ENCODE assay signal across 8 cellular contexts in genomic region chr9:125255781-125256391, GRCh38. TPM values are rescaled to one million over a fixed set of nuclear protein-coding genes. Genes with fewer than 3 reads are reported as not detected.
DNase-seq lines count a peak whose midpoint lies in the region; ATAC-seq and TF ChIP-seq lines count a peak whose summit lies in the region.

No MANE protein-coding gene starts in this region.

- intact Hi-C loops in psoas muscle (cut with DNase I) = loop anchor here (2.0 to 5.0 kb wide), 2 partner anchors 116 to 119 kb away; no protein-coding TSS in a partner anchor

- no peaks in the 10 kb centered on the region for H3K9me3 Mint-ChIP-seq in activated naive CD4-positive, alpha-beta T cell treated with anti-CD3 and anti-CD28 coated beads, Interleukin-2, amount 10 ng/mL, durations not matched to agents 7 days and 5 days

- DNase-seq in activated naive CD4-positive, alpha-beta T cell treated with anti-CD3 and anti-CD28 coated beads, Interleukin-2, amount 10 ng/mL, durations not matched to agents 7 days and 5 days = peak; percentile 45
- DNase-seq in activated naive CD4-positive, alpha-beta T cell treated with Interleukin-2 at 50 U/mL for 16 hours = no peak
- DNase-seq in NCI-H1694 treated with DMSO at 0.1 percent for 48 hours (lab: John Stamatoyannopoulos, UW) (peak; percentile 22), cardiac fibroblast (ENCODE audit: low read depth in 2 of 2) (peak; percentile 36 to 40), psoas muscle (no peak), NCI-H2107 (lab: John Stamatoyannopoulos, UW) (no peak)

- ATAC-seq in psoas muscle (peak in 3 of 4 donors; percentile 64 to 80 (median 68)), GM21381 (IDR thresholded peaks at IDR 0.05; ENCODE audit: unreplicated experiment) (no peak), GM21619 (IDR thresholded peaks at IDR 0.05; ENCODE audit: unreplicated experiment) (no peak)

- 10 to 21% (median 17%) methylated on average over 2 of the region's 2 CpGs for WGBS in psoas muscle, 3 donors

- H3K4me3 ChIP-seq in cardiac fibroblast (replicated peaks in 1 of 2; ENCODE audit: low read depth in 2 of 2, low read length in 2 of 2) = no peak overlapping the region
- no peak overlapping the region for H3K4me3 ChIP-seq in psoas muscle

- H3K4me1 ChIP-seq in psoas muscle = no peaks in the 10 kb centered on the region

- H3K36me3 Mint-ChIP-seq in activated naive CD4-positive, alpha-beta T cell treated with anti-CD3 and anti-CD28 coated beads, Interleukin-2, amount 10 ng/mL, durations not matched to agents 7 days and 5 days = no peaks in the 10 kb centered on the region

- no peak overlapping the region for H3K27ac ChIP-seq in psoas muscle

- H3K27me3 Mint-ChIP-seq in activated naive CD4-positive, alpha-beta T cell treated with anti-CD3 and anti-CD28 coated beads, Interleukin-2, amount 10 ng/mL, durations not matched to agents 7 days and 5 days = peaks cover 18% of the 10 kb centered on the region

- CTCF ChIA-PET in activated naive CD4-positive, alpha-beta T cell treated with anti-CD3 and anti-CD28 coated beads, Interleukin-2, amount 10 ng/mL, durations not matched to agents 7 days and 5 days (lab: Charles Lee) = interaction anchor here (0.8 to 2.2 kb wide), 6 partner anchors 9 to 123 kb away, joined by 3 to 7 read pairs (median 4); no protein-coding TSS in a partner anchor

- H3K27ac Mint-ChIP-seq in activated naive CD4-positive, alpha-beta T cell treated with anti-CD3 and anti-CD28 coated beads, Interleukin-2, amount 10 ng/mL, durations not matched to agents 7 days and 5 days = no peak overlapping the region

- TF ChIP-seq CTCF in cardiac fibroblast (IDR thresholded peaks at IDR 0.05; ENCODE audit: low read depth, low read length) = peak; percentile 24
- peak; percentile 38 for TF ChIP-seq CTCF in psoas muscle (IDR thresholded peaks at IDR 0.05)

- H3K27me3 ChIP-seq in psoas muscle (ENCODE audit: insufficient read depth in 3 of 3, low read length in 2 of 3) = no peaks in the 10 kb centered on the region

- H3K4me3 Mint-ChIP-seq in activated naive CD4-positive, alpha-beta T cell treated with anti-CD3 and anti-CD28 coated beads, Interleukin-2, amount 10 ng/mL, durations not matched to agents 7 days and 5 days = no peak overlapping the region

- peaks cover 6% of the 10 kb centered on the region for H3K4me1 Mint-ChIP-seq in activated naive CD4-positive, alpha-beta T cell treated with anti-CD3 and anti-CD28 coated beads, Interleukin-2, amount 10 ng/mL, durations not matched to agents 7 days and 5 days

- no peaks in the 10 kb centered on the region for H3K36me3 ChIP-seq in psoas muscle (ENCODE audit: insufficient read depth in 1 of 2, low read depth in 1 of 2)

- H3K9me3 ChIP-seq in psoas muscle = no peaks in the 10 kb centered on the region

RNA-seq across cellular contexts. Expression of gene GAPVD1, which starts 5.7 kb away (rescaled TPM):
- total RNA-seq in psoas muscle = 10 to 100 TPM; 33.0 to 49.3 (median 43.1) TPM
- polyA plus RNA-seq in psoas muscle = 10 to 100 TPM in 2 of 3 donors, 1 to 10 TPM in 1; 9.7 to 26.3 (median 10.5) TPM

RNA-seq across cellular contexts. Expression of gene HSPA5, which starts 14.7 kb away (rescaled TPM):
- total RNA-seq in psoas muscle = 100 to 1,000 TPM in 1 of 4 donors, 10 to 100 TPM in 3; 53.2 to 160 (median 84.6) TPM
- polyA plus RNA-seq in psoas muscle = 100 to 1,000 TPM in 1 of 3 donors, 10 to 100 TPM in 2; 76.7 to 179 (median 94.3) TPM

RNA-seq across cellular contexts. Expression of gene RABEPK, which starts 55.5 kb away (rescaled TPM):
- total RNA-seq in psoas muscle = 10 to 100 TPM in 2 of 4 donors, 1 to 10 TPM in 2; 8.8 to 12.5 (median 9.7) TPM
- polyA plus RNA-seq in psoas muscle = 10 to 100 TPM; 15.4 to 34.5 (median 19.9) TPM

Comparison
In these comparisons a context has a peak if more than half of its experiments do, and no peak if none do; other contexts are left out.
1. DNase-seq: peak in activated naive CD4-positive, alpha-beta T cell treated with anti-CD3 and anti-CD28 coated beads, Interleukin-2, amount 10 ng/mL, durations not matched to agents 7 days and 5 days (single experiment), NCI-H1694 treated with DMSO at 0.1 percent for 48 hours (single experiment) and cardiac fibroblast (2 of 2); none in activated naive CD4-positive, alpha-beta T cell treated with Interleukin-2 at 50 U/mL for 16 hours (single experiment), psoas muscle (0 of 2) and NCI-H2107 (single experiment).
2. ATAC-seq: peak in psoas muscle (3 of 4); none in GM21381 (single experiment) and GM21619 (single experiment).